Comparison of ENCODE assay signal across 8 cellular contexts in genomic region chr1:164771568-164772350, GRCh38.
DNase-seq lines count a peak whose midpoint lies in the region.

No MANE protein-coding gene starts in this region.

- H4K91ac ChIP-seq in mesenchymal stem cell (ENCODE audit: low read length): no peak overlapping the region

- no peak overlapping the region for H3K14ac ChIP-seq in mesenchymal stem cell (ENCODE audit: low read length in 2 of 2)

- H3K27ac ChIP-seq in caudate nucleus (ENCODE audit: low read depth, low read length) (peak overlapping the region; percentile 5), mesenchymal stem cell (ENCODE audit: low read length, poor library complexity, severe bottlenecking) (peak overlapping the region; percentile 92)

- peak overlapping the region; percentile 60 for H2BK5ac ChIP-seq in mesenchymal stem cell (ENCODE audit: low read depth, low read length, poor library complexity, severe bottlenecking)

- peak overlapping the region in 1 of 2 experiments; percentile 41 for H3K4me3 ChIP-seq in mesenchymal stem cell (ENCODE audit: insufficient read depth in 1 of 2, low read depth in 1 of 2, low read length in 2 of 2)

- peak overlapping the region in 1 of 2 experiments; percentile 44 for H2BK12ac ChIP-seq in mesenchymal stem cell (ENCODE audit: low read length in 2 of 2)

- no peaks in the 10 kb centered on the region for H3K36me3 ChIP-seq in mesenchymal stem cell (ENCODE audit: control insufficient read depth in 1 of 2, insufficient read depth in 2 of 2, low read depth in 1 of 2, low read length in 2 of 2)

- peak overlapping the region; percentile 77 for H3K9ac ChIP-seq in mesenchymal stem cell (ENCODE audit: low read length)

- H2BK120ac ChIP-seq in mesenchymal stem cell (ENCODE audit: low read depth, low read length): peak overlapping the region; percentile 87

- no peak overlapping the region for H2AFZ ChIP-seq in mesenchymal stem cell (ENCODE audit: low read depth, low read length)

- no peaks in the 10 kb centered on the region for H3K9me3 ChIP-seq in mesenchymal stem cell (ENCODE audit: control insufficient read depth, low read length)

- H3K4me2 ChIP-seq in mesenchymal stem cell (ENCODE audit: low read length, poor library complexity, severe bottlenecking): peak overlapping the region; percentile 4

- in situ Hi-C loops in G401 (cut with HindIII; ENCODE audit: low sequenced_read_pairs): no loop called here

- peak overlapping the region; percentile 4 to 46 for H3K4ac ChIP-seq in mesenchymal stem cell (ENCODE audit: low read depth in 1 of 2, low read length in 2 of 2)

- peak overlapping the region; percentile 46 to 99 for H3K18ac ChIP-seq in mesenchymal stem cell (ENCODE audit: low read depth in 1 of 2, low read length in 2 of 2)

- peaks cover 8% of the 10 kb centered on the region for H3K79me1 ChIP-seq in mesenchymal stem cell (replicated peaks; ENCODE audit: low read length, poor library complexity, severe bottlenecking)

- H3K23ac ChIP-seq in mesenchymal stem cell (ENCODE audit: low read length in 2 of 2): no peak overlapping the region

- no peak overlapping the region for H2BK15ac ChIP-seq in mesenchymal stem cell (ENCODE audit: low read depth, poor library complexity, severe bottlenecking)

- no peaks in the 10 kb centered on the region for H3K27me3 ChIP-seq in mesenchymal stem cell (ENCODE audit: control insufficient read depth in 1 of 2, insufficient read depth in 1 of 2, low read length in 2 of 2)

- no peak overlapping the region for H4K8ac ChIP-seq in mesenchymal stem cell (ENCODE audit: low read length)

- DNase-seq in A172 (ENCODE audit: low spot score): peak; percentile 81
- peak; percentile 15 for DNase-seq in NCI-H1417 treated with DMSO at 0.1 percent for 48 hours (lab: John Stamatoyannopoulos, UW)
- no peak for DNase-seq in caudate nucleus (lab: John Stamatoyannopoulos, UW)
- peak; percentile 78 for DNase-seq in mesenchymal stem cell
- no peak for DNase-seq in AG08396 (ENCODE audit: low spot score)
- no peak for DNase-seq in SIG-M5 treated with dmso at 0.1 percent for 504 hours (lab: John Stamatoyannopoulos, UW; ENCODE audit: unreplicated experiment)
- DNase-seq in C1 segment of cervical spinal cord (lab: John Stamatoyannopoulos, UW): no peak
- DNase-seq in G401 (ENCODE audit: low spot score): no peak

- H2AK5ac ChIP-seq in mesenchymal stem cell (ENCODE audit: low read length, severe bottlenecking): peak overlapping the region; percentile 89

- H3K4me1 ChIP-seq in mesenchymal stem cell (ENCODE audit: control insufficient read depth, insufficient read depth, low read depth, low read length): peaks cover 19% of the 10 kb centered on the region

- 35% methylated on average over 5 of the region's 8 CpGs for WGBS in mesenchymal stem cell

Comparison
In these comparisons a context has a peak if more than half of its experiments do, and no peak if none do; other contexts are left out.
1. DNase-seq: peak in A172 (single experiment), NCI-H1417 treated with DMSO at 0.1 percent for 48 hours (single experiment) and mesenchymal stem cell (single experiment); none in caudate nucleus (0 of 61), AG08396 (single experiment), SIG-M5 treated with dmso at 0.1 percent for 504 hours (single experiment), C1 segment of cervical spinal cord (0 of 14) and G401 (single experiment).